In genomic region chr14:101774006-101774755, GRCh38 we compare ENCODE assay signal across 1 cellular context.
TF ChIP-seq lines count a peak whose summit lies in the region.

No MANE protein-coding gene starts in this region.

TF ChIP-seq in GM12878, 131 proteins besides CTCF, POLR2A, EP300 and RAD21 (continued from another document):
- TF ChIP-seq MTA3 (IDR thresholded peaks at IDR 0.05; ENCODE audit: borderline replicate concordance, low read length) (no peak), POLR2AphosphoS2 (IDR thresholded peaks at IDR 0.05; ENCODE audit: low read depth, low read length) (no peak), IKZF2 (IDR thresholded peaks at IDR 0.05) (no peak), PAX5 (IDR thresholded peaks at IDR 0.05; ENCODE audit: borderline replicate concordance, low read depth, low read length) (no peak), SPI1 (IDR thresholded peaks at IDR 0.05; ENCODE audit: borderline replicate concordance, insufficient read depth, low read depth, low read length) (no peak), HDGF (IDR thresholded peaks at IDR 0.05) (no peak)
- TF ChIP-seq, protein P1, sequence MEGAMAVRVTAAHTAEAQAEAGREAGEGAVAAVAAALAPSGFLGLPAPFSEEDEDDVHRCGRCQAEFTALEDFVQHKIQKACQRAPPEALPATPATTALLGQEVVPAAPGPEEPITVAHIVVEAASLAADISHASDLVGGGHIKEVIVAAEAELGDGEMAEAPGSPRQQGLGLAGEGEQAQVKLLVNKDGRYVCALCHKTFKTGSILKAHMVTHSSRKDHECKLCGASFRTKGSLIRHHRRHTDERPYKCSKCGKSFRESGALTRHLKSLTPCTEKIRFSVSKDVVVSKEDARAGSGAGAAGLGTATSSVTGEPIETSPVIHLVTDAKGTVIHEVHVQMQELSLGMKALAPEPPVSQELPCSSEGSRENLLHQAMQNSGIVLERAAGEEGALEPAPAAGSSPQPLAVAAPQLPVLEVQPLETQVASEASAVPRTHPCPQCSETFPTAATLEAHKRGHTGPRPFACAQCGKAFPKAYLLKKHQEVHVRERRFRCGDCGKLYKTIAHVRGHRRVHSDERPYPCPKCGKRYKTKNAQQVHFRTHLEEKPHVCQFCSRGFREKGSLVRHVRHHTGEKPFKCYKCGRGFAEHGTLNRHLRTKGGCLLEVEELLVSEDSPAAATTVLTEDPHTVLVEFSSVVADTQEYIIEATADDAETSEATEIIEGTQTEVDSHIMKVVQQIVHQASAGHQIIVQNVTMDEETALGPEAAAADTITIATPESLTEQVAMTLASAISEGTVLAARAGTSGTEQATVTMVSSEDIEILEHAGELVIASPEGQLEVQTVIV (IDR thresholded peaks at IDR 0.05; ENCODE audit: borderline replicate concordance, partially characterized antibody), result no peak
